ENCODE assay signal across 7 cellular contexts in genomic region chr10:75188522-75188921, GRCh38. TPM values are rescaled to one million over a fixed set of nuclear protein-coding genes. Genes with fewer than 3 reads are reported as not detected.
A peak's percentile ranks its signal among the peaks of the same experiment; 100 is the strongest.
DNase-seq lines count a peak whose midpoint lies in the region; ATAC-seq and TF ChIP-seq lines count a peak whose summit lies in the region.
"Not testable (repeated sequence)": the region's sequence is repeated elsewhere in the genome, so short reads cannot be mapped to it uniquely, and the experiment has no call there.

No MANE protein-coding gene starts in this region.

- not testable (repeated sequence) for H3K36me3 ChIP-seq in DOHH2 (ENCODE audit: control insufficient read depth, low read length); RWPE2 (ENCODE audit: low read depth); body of pancreas (replicated peaks in 1 of 2; ENCODE audit: insufficient read depth in 1 of 2, low read depth in 2 of 2); esophagus squamous epithelium; psoas muscle (ENCODE audit: insufficient read depth in 1 of 2, low read depth in 1 of 2)

- peaks cover 17% of the 10 kb centered on the region for H3K4me1 Mint-ChIP-seq in activated CD4-positive, alpha-beta T cell treated with anti-CD3 and anti-CD28 coated beads, Interleukin-2, amount 10 ng/mL, durations not matched to agents 7 days and 5 days

- CTCF ChIA-PET in activated CD4-positive, alpha-beta T cell treated with anti-CD3 and anti-CD28 coated beads, Interleukin-2, amount 10 ng/mL, durations not matched to agents 7 days and 5 days (lab: Charles Lee) = interaction anchor here (0.7 to 2.8 kb wide), 13 partner anchors 10 to 47 kb away, joined by 3 to 32 read pairs (median 7); partner anchors contain the start of genes COMTD1 and VDAC2

- H3K27me3 ChIP-seq in DOHH2 (ENCODE audit: control insufficient read depth, low read length); RWPE2 (ENCODE audit: insufficient read depth, poor library complexity, severe bottlenecking); body of pancreas; esophagus squamous epithelium; psoas muscle (ENCODE audit: insufficient read depth in 3 of 3, low read length in 2 of 3): not testable (repeated sequence)

- peak overlapping the region; percentile 89 for H3K27ac Mint-ChIP-seq in activated CD4-positive, alpha-beta T cell treated with anti-CD3 and anti-CD28 coated beads, Interleukin-2, amount 10 ng/mL, durations not matched to agents 7 days and 5 days

- intact Hi-C loops in body of pancreas (cut with DNase I) = not testable (repeated sequence)
- intact Hi-C loops in esophagus squamous epithelium (cut with DNase I) (loop anchor here (5.0 to 10.0 kb wide), 2 partner anchors 44 to 54 kb away; no protein-coding TSS in a partner anchor), psoas muscle (cut with DNase I) (loop anchor here (1.0 to 5.0 kb wide), 2 partner anchors 44 to 46 kb away; no protein-coding TSS in a partner anchor)

- H3K4me3 ChIP-seq in DOHH2 (ENCODE audit: low read length); RWPE2 (ENCODE audit: severe bottlenecking); body of pancreas; esophagus squamous epithelium; psoas muscle: not testable (repeated sequence)

- not testable (repeated sequence) for H3F3A ChIP-seq in DOHH2 (ENCODE audit: control insufficient read depth, insufficient read depth)

- not testable (repeated sequence) for ATAC-seq in RWPE2 (ENCODE audit: low read depth); body of pancreas; left lobe of liver; psoas muscle

- not testable (repeated sequence) for H3K9me2 ChIP-seq in DOHH2 (replicated peaks; ENCODE audit: control insufficient read depth, low read length)

- H3K27ac ChIP-seq in DOHH2 (ENCODE audit: low read depth, low read length) = not testable (repeated sequence)
- H3K27ac ChIP-seq in RWPE2 (ENCODE audit: poor library complexity, severe bottlenecking) = peak overlapping the region; percentile 39
- H3K27ac ChIP-seq in body of pancreas = peak overlapping the region in 3 of 4 donors; percentile 32 to 76 (median 65)
- peak overlapping the region; percentile 62 to 88 (median 83) for H3K27ac ChIP-seq in esophagus squamous epithelium
- H3K27ac ChIP-seq in psoas muscle = peak overlapping the region; percentile 39

- not testable (repeated sequence) for H4K20me1 ChIP-seq in DOHH2 (ENCODE audit: control insufficient read depth, insufficient read depth, low read depth, low read length)

- POLR2A ChIA-PET in activated CD4-positive, alpha-beta T cell treated with anti-CD3 and anti-CD28 coated beads, Interleukin-2, amount 10 ng/mL, durations not matched to agents 7 days and 5 days (lab: Charles Lee) = interaction anchor here (0.9 to 1.0 kb wide), 3 partner anchors 23 to 47 kb away, joined by 4 read pairs; partner anchors contain the start of gene COMTD1

- H3K79me2 ChIP-seq in DOHH2 (ENCODE audit: control insufficient read depth, low read length) = not testable (repeated sequence)

- WGBS in body of pancreas, 2 donors = 84 to 85% methylated on average over 9 of the region's 9 CpGs
- 81 to 87% methylated on average over 7 to 9 of the region's 9 CpGs for WGBS in esophagus squamous epithelium, 2 donors
- 80 to 91% (median 81%) methylated on average over 9 of the region's 9 CpGs for WGBS in psoas muscle, 3 donors

- TF ChIP-seq CTCF in DOHH2 (IDR thresholded peaks at IDR 0.05; ENCODE audit: low read depth, low read length, poor library complexity, severe bottlenecking); RWPE2 (IDR thresholded peaks at IDR 0.05; ENCODE audit: poor library complexity, severe bottlenecking); body of pancreas (IDR thresholded peaks at IDR 0.05); esophagus squamous epithelium (IDR thresholded peaks at IDR 0.05); psoas muscle (IDR thresholded peaks at IDR 0.05): not testable (repeated sequence)

- peak overlapping the region; percentile 40; the same call in 1 of the 2 replicates for H3K4me2 ChIP-seq in DOHH2 (ENCODE audit: low read length)

- not testable (repeated sequence) for H3K36me3 Mint-ChIP-seq in activated CD4-positive, alpha-beta T cell treated with anti-CD3 and anti-CD28 coated beads, Interleukin-2, amount 10 ng/mL, durations not matched to agents 7 days and 5 days (ENCODE audit: low read depth)

- H3K27me3 Mint-ChIP-seq in activated CD4-positive, alpha-beta T cell treated with anti-CD3 and anti-CD28 coated beads, Interleukin-2, amount 10 ng/mL, durations not matched to agents 7 days and 5 days = not testable (repeated sequence)

- H3K4me3 Mint-ChIP-seq in activated CD4-positive, alpha-beta T cell treated with anti-CD3 and anti-CD28 coated beads, Interleukin-2, amount 10 ng/mL, durations not matched to agents 7 days and 5 days = not testable (repeated sequence)

- DNase-seq in RWPE2 (ENCODE audit: low spot score); activated CD4-positive, alpha-beta T cell treated with anti-CD3 and anti-CD28 coated beads, Interleukin-2, amount 10 ng/mL, durations not matched to agents 7 days and 5 days; body of pancreas; esophagus squamous epithelium (lab: John Stamatoyannopoulos, UW); psoas muscle: not testable (repeated sequence)
- DNase-seq in left lobe of liver (ENCODE audit: low spot score) = peak; percentile 28

- not testable (repeated sequence) for H3K9me3 ChIP-seq in DOHH2 (ENCODE audit: control insufficient read depth, insufficient read depth, low read length); RWPE2 (ENCODE audit: severe bottlenecking); body of pancreas; esophagus squamous epithelium; psoas muscle

- H3K9me3 Mint-ChIP-seq in activated CD4-positive, alpha-beta T cell treated with anti-CD3 and anti-CD28 coated beads, Interleukin-2, amount 10 ng/mL, durations not matched to agents 7 days and 5 days = not testable (repeated sequence)

- H3K4me1 ChIP-seq in DOHH2 (ENCODE audit: control insufficient read depth, low read length); psoas muscle: not testable (repeated sequence)
- H3K4me1 ChIP-seq in RWPE2 (ENCODE audit: insufficient read depth, poor library complexity, severe bottlenecking) (peaks cover 21% of the 10 kb centered on the region), body of pancreas (peaks cover 26% of the 10 kb centered on the region), esophagus squamous epithelium (peaks cover 21 to 90% (median 37%) of the 10 kb centered on the region in 3 donors)

- not testable (repeated sequence) for TF ChIP-seq POLR2A in body of pancreas (IDR thresholded peaks at IDR 0.05); esophagus squamous epithelium (IDR thresholded peaks at IDR 0.05)

RNA-seq across cellular contexts. Expression of gene VDAC2, which starts 22.1 kb away (rescaled TPM):
- 100 to 1,000 TPM in 1 of 2 experiments, 10 to 100 TPM in 1; 98.6 to 122 TPM for total RNA-seq in activated CD4-positive, alpha-beta T cell treated with anti-CD3 and anti-CD28 coated beads, Interleukin-2, amount 10 ng/mL, durations not matched to agents 7 days and 5 days
- total RNA-seq in body of pancreas (10 to 100 TPM; 52.7 to 71.3 TPM), esophagus squamous epithelium (100 to 1,000 TPM; 219 to 319 (median 285) TPM), left lobe of liver (47.8 TPM), psoas muscle (100 to 1,000 TPM; 314 to 546 (median 399) TPM)
- polyA plus RNA-seq in psoas muscle = 100 to 1,000 TPM; 391 to 770 (median 432) TPM

RNA-seq across cellular contexts. Expression of gene COMTD1, which starts 47.2 kb away (rescaled TPM):
- 10 to 100 TPM; 27.3 to 44.7 TPM for total RNA-seq in activated CD4-positive, alpha-beta T cell treated with anti-CD3 and anti-CD28 coated beads, Interleukin-2, amount 10 ng/mL, durations not matched to agents 7 days and 5 days
- total RNA-seq in body of pancreas (100 to 1,000 TPM; 156 to 301 TPM), esophagus squamous epithelium (100 to 1,000 TPM in 3 of 4 donors, 10 to 100 TPM in 1; 87.8 to 139 (median 111) TPM), left lobe of liver (26.9 TPM), psoas muscle (10 to 100 TPM; 15.2 to 38.8 (median 21.2) TPM)
- 10 to 100 TPM in 2 of 3 donors, 1 to 10 TPM in 1; 5.8 to 54.7 (median 49.3) TPM for polyA plus RNA-seq in psoas muscle
